ENCODE assay signal across 9 cellular contexts in the genomic region with DNA sequence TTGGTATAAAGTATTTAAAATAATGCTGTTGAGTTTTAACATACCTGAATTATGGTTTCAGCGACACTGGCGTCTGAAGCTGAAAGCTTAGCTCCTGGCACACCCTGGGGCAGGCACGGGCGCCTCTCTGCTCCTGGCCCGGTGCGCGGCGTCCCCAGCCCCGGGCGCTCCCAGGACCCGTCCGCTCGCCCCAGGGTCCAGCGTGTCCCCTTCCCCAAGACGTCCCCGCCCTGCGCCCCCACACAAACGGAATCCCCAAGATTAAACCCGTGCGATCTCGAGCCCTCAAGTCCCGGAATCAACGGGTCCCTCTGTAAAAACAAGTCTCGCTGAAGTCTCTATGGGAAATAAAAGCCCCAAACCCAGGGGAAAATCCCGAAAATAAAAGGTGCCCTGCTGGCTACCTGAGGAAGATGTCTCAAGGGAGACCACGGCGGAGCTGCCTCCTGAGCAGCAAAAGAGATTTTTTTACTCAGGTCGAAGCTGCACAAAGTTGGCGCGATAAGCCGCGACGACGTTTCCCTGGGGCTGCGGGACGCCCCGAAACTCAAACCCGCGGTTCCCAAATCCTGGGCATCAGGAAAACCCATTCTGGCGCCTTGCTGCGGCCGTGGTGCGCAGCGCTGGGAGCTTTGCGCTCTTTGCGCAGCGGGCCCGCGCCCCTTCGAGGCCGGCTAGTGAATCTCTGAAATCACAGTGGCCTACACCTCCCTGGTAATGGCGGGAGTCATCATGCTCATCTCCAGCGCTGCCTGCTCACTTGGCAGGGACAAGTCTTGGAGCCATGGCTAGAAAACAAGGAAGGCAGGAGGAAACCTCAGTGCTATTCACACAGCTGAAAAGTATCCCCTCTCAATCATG. TPM values are rescaled to one million over a fixed set of nuclear protein-coding genes. Genes with fewer than 3 reads are reported as not detected.
A peak's percentile ranks its signal among the peaks of the same experiment; 100 is the strongest.
DNase-seq lines count a peak whose midpoint lies in the region; ATAC-seq, FAIRE-seq and TF ChIP-seq lines count a peak whose summit lies in the region.
"Had no signal": no experiment of that assay in that cellular context is flagged by ENCODE, and none has a peak within 500 bp of the region (broad histone marks: within the 10 kb centered on the region; RNA-seq: fewer than 3 reads in every experiment).

No MANE protein-coding gene starts in this region.

- peak; percentile 6 for DNase-seq in NCI-H2227 (lab: John Stamatoyannopoulos, UW; ENCODE audit: unreplicated experiment)
- DNase-seq in NCI-H2227 treated with DMSO at 0.1 percent for 48 hours (lab: John Stamatoyannopoulos, UW), result no peak
- DNase-seq in endothelial cell of umbilical vein (ENCODE audit: low read depth, low spot score), result no peak
- no peak for DNase-seq in omental fat pad (ENCODE audit: low spot score)

- no peaks in the 10 kb centered on the region for H3K9me3 ChIP-seq in endothelial cell of umbilical vein (replicated peaks; ENCODE audit: control insufficient read depth, insufficient read depth, low read length)

- H3K27me3 ChIP-seq in endothelial cell of umbilical vein (ENCODE audit: control insufficient read depth in 2 of 2, insufficient read depth in 2 of 2, low read length in 2 of 2), result peaks cover 40 to 84% of the 10 kb centered on the region in 2 experiments

- intact Hi-C loops in endothelial cell of umbilical vein (cut with micrococcal nuclease), result no loop called here

- H3K4me3 ChIP-seq in endothelial cell of umbilical vein (replicated peaks in 1 of 3; ENCODE audit: insufficient read depth in 1 of 3, low read depth in 1 of 3, low read length in 3 of 3), result no peak overlapping the region

- H4K20me1 ChIP-seq in endothelial cell of umbilical vein (replicated peaks; ENCODE audit: control insufficient read depth, extremely low read depth, insufficient read depth, low read length), result no peaks in the 10 kb centered on the region

- no peak overlapping the region for H2AFZ ChIP-seq in endothelial cell of umbilical vein (ENCODE audit: low read depth, low read length)

- no peak overlapping the region for H3K27ac ChIP-seq in endothelial cell of umbilical vein (ENCODE audit: insufficient read depth, low read depth, low read length)

- no peak for FAIRE-seq in endothelial cell of umbilical vein (lab: Jason Lieb, UNC)

- CTCF ChIA-PET in endothelial cell of umbilical vein (lab: Charles Lee), result interaction anchor here (0.8 to 1.7 kb wide), 7 partner anchors 11 to 84 kb away, joined by 3 to 10 read pairs (median 3); no protein-coding TSS in a partner anchor

- TF ChIP-seq CTCF in endothelial cell of umbilical vein (IDR thresholded peaks at IDR 0.05; ENCODE audit: extremely low read depth in 1 of 2, insufficient read depth in 1 of 2, low read depth in 1 of 2, low read length in 2 of 2) (no peak), omental fat pad (IDR thresholded peaks at IDR 0.05) (no peak)

- POLR2A ChIA-PET in endothelial cell of umbilical vein (lab: Charles Lee), result no interaction called here

- H3K9ac ChIP-seq in endothelial cell of umbilical vein (replicated peaks; ENCODE audit: extremely low read depth, insufficient read depth, low read length), result no peak overlapping the region

- no peaks in the 10 kb centered on the region for H3K36me3 ChIP-seq in endothelial cell of umbilical vein (ENCODE audit: control insufficient read depth in 2 of 2, extremely low read depth in 1 of 2, insufficient read depth in 2 of 2, low read length in 2 of 2)

- TF ChIP-seq POLR2A in endothelial cell of umbilical vein (IDR thresholded peaks at IDR 0.05; ENCODE audit: low read depth, low read length), result no peak

- peak; percentile 85 for ATAC-seq in HG03432 (IDR thresholded peaks at IDR 0.05; ENCODE audit: unreplicated experiment)
- ATAC-seq in omental fat pad (ENCODE audit: low FRiP score), result peak; percentile 44
- ATAC-seq in HG03469 (IDR thresholded peaks at IDR 0.05; ENCODE audit: unreplicated experiment), result no peak
- no peak for ATAC-seq in HG02678 (IDR thresholded peaks at IDR 0.05; ENCODE audit: unreplicated experiment)
- no peak for ATAC-seq in HG02798 (IDR thresholded peaks at IDR 0.05; ENCODE audit: poor library complexity, unreplicated experiment)

- dilution Hi-C loops in endothelial cell of umbilical vein (cut with MboI; ENCODE audit: extremely low pct_ligation_motif_present, low sequenced_read_pairs), result no loop called here

- no peaks in the 10 kb centered on the region for H3K9me1 ChIP-seq in endothelial cell of umbilical vein (replicated peaks; ENCODE audit: control insufficient read depth, extremely low read depth, insufficient read depth, low read length)

- H3K79me2 ChIP-seq in endothelial cell of umbilical vein (ENCODE audit: control insufficient read depth, insufficient read depth, low read length), result no peaks in the 10 kb centered on the region

- H3K4me2 ChIP-seq in endothelial cell of umbilical vein (ENCODE audit: insufficient read depth, low read length), result no peak overlapping the region

- no peaks in the 10 kb centered on the region for H3K4me1 ChIP-seq in endothelial cell of umbilical vein (ENCODE audit: control insufficient read depth, extremely low read depth, insufficient read depth, low read length)

- no TSS peak for BruUV-seq in endothelial cell of umbilical vein (replicated peaks; lab: Mats Ljungman, UMichigan)

TF ChIP-seq in endothelial cell of umbilical vein, 7 proteins besides CTCF, POLR2A, EP300 and RAD21:
- TF ChIP-seq JUN (IDR thresholded peaks at IDR 0.05; ENCODE audit: borderline replicate concordance, insufficient read depth, insufficient read length, low read depth) (no peak), MYC (IDR thresholded peaks at IDR 0.05; ENCODE audit: low read depth, low read length) (no peak), POLR2AphosphoS5 (IDR thresholded peaks at IDR 0.05; ENCODE audit: insufficient read depth, low read depth, low read length) (no peak), EZH2 (IDR thresholded peaks at IDR 0.05; ENCODE audit: borderline replicate concordance, low read depth, low read length, severe bottlenecking) (peak; percentile 86), GATA2 (IDR thresholded peaks at IDR 0.05; ENCODE audit: insufficient read depth, insufficient read length, low read depth, low read length) (no peak), FOS (IDR thresholded peaks at IDR 0.05; ENCODE audit: borderline replicate concordance, insufficient read depth, low read length) (no peak)
- TF ChIP-seq, protein P1, sequence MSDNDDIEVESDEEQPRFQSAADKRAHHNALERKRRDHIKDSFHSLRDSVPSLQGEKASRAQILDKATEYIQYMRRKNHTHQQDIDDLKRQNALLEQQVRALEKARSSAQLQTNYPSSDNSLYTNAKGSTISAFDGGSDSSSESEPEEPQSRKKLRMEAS (IDR thresholded peaks at IDR 0.05; ENCODE audit: insufficient read depth, insufficient read length), result no peak

RNA-seq across cellular contexts. Expression of gene IFNA8, which starts 6.3 kb away (rescaled TPM):
- total RNA-seq in endothelial cell of umbilical vein (not detected in 2 replicates), omental fat pad (not detected)
- not detected in 2 replicates for polyA plus RNA-seq in endothelial cell of umbilical vein
- not detected in 2 replicates for polyA plus RNA-seq in endothelial cell of umbilical vein (2011; cell fraction: cytosol; rRNA removed)
- not detected in 2 replicates for polyA plus RNA-seq in endothelial cell of umbilical vein (2011; cell fraction: nucleus; rRNA removed)
- polyA plus RNA-seq in endothelial cell of umbilical vein (2012), result not detected in 2 replicates
- not detected in 2 replicates for polyA minus RNA-seq in endothelial cell of umbilical vein
- not detected for polyA minus RNA-seq in endothelial cell of umbilical vein (2011; cell fraction: cytosol; rRNA and poly(A)+ RNA removed)
- polyA minus RNA-seq in endothelial cell of umbilical vein (2011; cell fraction: nucleus; rRNA and poly(A)+ RNA removed), result not detected in 2 replicates
- total RNA-seq: pulmonary artery endothelial cell had no signal

RNA-seq across cellular contexts. Expression of gene IFNA2, which starts 17.4 kb away (rescaled TPM):
- total RNA-seq in endothelial cell of umbilical vein (not detected in 2 replicates), omental fat pad (under 1 TPM in 1 of 4 donors, not detected in 3; 0.75 TPM)
- polyA plus RNA-seq in endothelial cell of umbilical vein, result not detected in 2 replicates
- polyA plus RNA-seq in endothelial cell of umbilical vein (2011; cell fraction: cytosol; rRNA removed), result not detected in 2 replicates
- polyA plus RNA-seq in endothelial cell of umbilical vein (2011; cell fraction: nucleus; rRNA removed), result not detected in 2 replicates
- not detected in 2 replicates for polyA plus RNA-seq in endothelial cell of umbilical vein (2012)
- polyA minus RNA-seq in endothelial cell of umbilical vein, result not detected in 2 replicates
- polyA minus RNA-seq in endothelial cell of umbilical vein (2011; cell fraction: cytosol; rRNA and poly(A)+ RNA removed), result not detected
- polyA minus RNA-seq in endothelial cell of umbilical vein (2011; cell fraction: nucleus; rRNA and poly(A)+ RNA removed), result not detected in 2 replicates
- total RNA-seq: pulmonary artery endothelial cell had no signal

RNA-seq across cellular contexts. Expression of gene IFNA13, which starts 34.8 kb away (rescaled TPM):
- not detected in 2 replicates for total RNA-seq in endothelial cell of umbilical vein
- not detected in 2 replicates for polyA plus RNA-seq in endothelial cell of umbilical vein
- not detected in 2 replicates for polyA plus RNA-seq in endothelial cell of umbilical vein (2011; cell fraction: cytosol; rRNA removed)
- not detected in 2 replicates for polyA plus RNA-seq in endothelial cell of umbilical vein (2011; cell fraction: nucleus; rRNA removed)
- polyA plus RNA-seq in endothelial cell of umbilical vein (2012), result not detected in 2 replicates
- not detected in 2 replicates for polyA minus RNA-seq in endothelial cell of umbilical vein
- not detected for polyA minus RNA-seq in endothelial cell of umbilical vein (2011; cell fraction: cytosol; rRNA and poly(A)+ RNA removed)
- not detected in 2 replicates for polyA minus RNA-seq in endothelial cell of umbilical vein (2011; cell fraction: nucleus; rRNA and poly(A)+ RNA removed)
- total RNA-seq in omental fat pad, result not detected
- total RNA-seq: pulmonary artery endothelial cell had no signal

RNA-seq across cellular contexts. Expression of gene IFNA1, which starts 37.6 kb away (rescaled TPM):
- total RNA-seq in endothelial cell of umbilical vein (not detected in 2 replicates), omental fat pad (not detected)
- polyA plus RNA-seq in endothelial cell of umbilical vein, result not detected in 2 replicates
- polyA plus RNA-seq in endothelial cell of umbilical vein (2011; cell fraction: cytosol; rRNA removed), result not detected in 2 replicates
- polyA plus RNA-seq in endothelial cell of umbilical vein (2011; cell fraction: nucleus; rRNA removed), result not detected in 2 replicates
- not detected in 2 replicates for polyA plus RNA-seq in endothelial cell of umbilical vein (2012)
- not detected in 2 replicates for polyA minus RNA-seq in endothelial cell of umbilical vein
- polyA minus RNA-seq in endothelial cell of umbilical vein (2011; cell fraction: cytosol; rRNA and poly(A)+ RNA removed), result not detected
- polyA minus RNA-seq in endothelial cell of umbilical vein (2011; cell fraction: nucleus; rRNA and poly(A)+ RNA removed), result not detected in 2 replicates
- total RNA-seq: pulmonary artery endothelial cell had no signal

RNA-seq across cellular contexts. Expression of gene IFNA6, which starts 51.9 kb away (rescaled TPM):
- not detected in 2 replicates for total RNA-seq in endothelial cell of umbilical vein
- polyA plus RNA-seq in endothelial cell of umbilical vein, result not detected in 2 replicates
- not detected in 2 replicates for polyA plus RNA-seq in endothelial cell of umbilical vein (2011; cell fraction: cytosol; rRNA removed)
- not detected in 2 replicates for polyA plus RNA-seq in endothelial cell of umbilical vein (2011; cell fraction: nucleus; rRNA removed)
- polyA plus RNA-seq in endothelial cell of umbilical vein (2012), result not detected in 2 replicates
- polyA minus RNA-seq in endothelial cell of umbilical vein, result not detected in 2 replicates
- polyA minus RNA-seq in endothelial cell of umbilical vein (2011; cell fraction: cytosol; rRNA and poly(A)+ RNA removed), result not detected
- polyA minus RNA-seq in endothelial cell of umbilical vein (2011; cell fraction: nucleus; rRNA and poly(A)+ RNA removed), result not detected in 2 replicates
- total RNA-seq in omental fat pad, result not detected
- total RNA-seq: pulmonary artery endothelial cell had no signal

Comparison
In these comparisons a context has a peak if more than half of its experiments do, and no peak if none do; other contexts are left out.
1. ATAC-seq: peak in HG03432 (single experiment) and omental fat pad (single experiment); none in HG03469 (single experiment), HG02678 (single experiment) and HG02798 (single experiment).